ENCODE assay signal across 25 cellular contexts in the genomic region with DNA sequence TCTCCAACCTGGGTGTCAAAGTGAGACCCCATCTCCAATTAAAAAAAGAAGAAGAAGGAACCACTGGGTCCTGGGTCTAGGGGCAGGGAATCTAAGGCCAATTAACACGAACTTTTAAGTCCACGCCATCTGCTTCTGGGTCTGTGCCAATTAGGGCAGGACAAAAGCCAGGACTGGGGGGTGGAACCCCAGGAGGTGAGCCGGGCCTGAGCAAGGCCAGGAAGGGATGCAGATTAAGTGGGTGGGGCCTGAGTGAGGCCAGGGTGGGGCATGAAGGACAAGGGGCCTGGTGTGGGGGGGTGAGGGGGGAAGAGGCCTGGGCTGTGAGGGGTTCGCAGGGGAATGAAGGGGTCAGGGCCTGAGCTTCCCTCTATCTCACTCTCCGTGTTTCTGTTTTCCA. TPM values are rescaled to one million over a fixed set of nuclear protein-coding genes. Genes with fewer than 3 reads are reported as not detected.
DNase-seq lines count a peak whose midpoint lies in the region; ATAC-seq and TF ChIP-seq lines count a peak whose summit lies in the region.
"Had no signal": no experiment of that assay in that cellular context is flagged by ENCODE, and none has a peak within 500 bp of the region (broad histone marks: within the 10 kb centered on the region; RNA-seq: fewer than 3 reads in every experiment).

No MANE protein-coding gene starts in this region.

- H3K4me1 ChIP-seq in SK-N-SH (ENCODE audit: control insufficient read depth in 1 of 2, insufficient read depth in 2 of 2, low read depth in 1 of 2, low read length in 1 of 2) (no peaks in the 10 kb centered on the region), mesenchymal stem cell (ENCODE audit: control insufficient read depth, insufficient read depth, low read depth, low read length) (peaks cover 26% of the 10 kb centered on the region)

- H3K23ac ChIP-seq in mesenchymal stem cell (ENCODE audit: low read length in 2 of 2), result no peak overlapping the region

- no peak overlapping the region for H3K14ac ChIP-seq in mesenchymal stem cell (ENCODE audit: low read length in 2 of 2)

- H3K9me2 ChIP-seq in SK-N-SH, result no peaks in the 10 kb centered on the region

- no peak overlapping the region for H3K4ac ChIP-seq in mesenchymal stem cell (ENCODE audit: low read depth in 1 of 2, low read length in 2 of 2)

- no peak overlapping the region for H3K9ac ChIP-seq in SK-N-SH
- no peak overlapping the region for H3K9ac ChIP-seq in mesenchymal stem cell (ENCODE audit: low read length)

- H3K27ac ChIP-seq in SK-N-SH (ENCODE audit: low read depth in 2 of 2, low read length in 1 of 2), result no peak overlapping the region
- H3K27ac ChIP-seq in mesenchymal stem cell (ENCODE audit: low read length, poor library complexity, severe bottlenecking), result peak overlapping the region; percentile 53
- H3K27ac ChIP-seq: dorsolateral prefrontal cortex, heart left ventricle, RWPE1, skin epidermis had no signal

- WGBS in SK-N-SH (ENCODE audit: low lambda C conversion rate), result 65% methylated on average over 5 of the region's 5 CpGs
- 90% methylated on average over 4 of the region's 5 CpGs for WGBS in mesenchymal stem cell

- H3K9me3 ChIP-seq in SK-N-SH (no peaks in the 10 kb centered on the region), mesenchymal stem cell (ENCODE audit: control insufficient read depth, low read length) (peaks cover 4% of the 10 kb centered on the region)
- H3K9me3 ChIP-seq: heart left ventricle had no signal

- TF ChIP-seq EP300 in SK-N-SH (IDR thresholded peaks at IDR 0.05; ENCODE audit: borderline replicate concordance in 1 of 2, low read depth in 1 of 2, low read length in 1 of 2), result no peak

- H3K18ac ChIP-seq in mesenchymal stem cell (ENCODE audit: low read depth in 1 of 2, low read length in 2 of 2), result no peak overlapping the region

- POLR2A ChIA-PET in SK-N-SH (lab: Yijun Ruan, JAX), result no interaction called here

- H2BK12ac ChIP-seq in mesenchymal stem cell (ENCODE audit: low read length in 2 of 2), result no peak overlapping the region

- TF ChIP-seq CTCF in SK-N-SH (IDR thresholded peaks at IDR 0.05), result no peak

- H3K4me2 ChIP-seq in SK-N-SH (no peak overlapping the region), mesenchymal stem cell (ENCODE audit: low read length, poor library complexity, severe bottlenecking) (no peak overlapping the region)

- CTCF ChIA-PET in SK-N-SH (lab: Yijun Ruan, JAX), result no interaction called here

- no peak overlapping the region for H3K4me3 ChIP-seq in SK-N-SH (ENCODE audit: low read depth in 2 of 2, low read length in 1 of 2)
- no peak overlapping the region for H3K4me3 ChIP-seq in mesenchymal stem cell (ENCODE audit: insufficient read depth in 1 of 2, low read depth in 1 of 2, low read length in 2 of 2)
- H3K4me3 ChIP-seq: dorsolateral prefrontal cortex, heart left ventricle, skin epidermis had no signal

- H2BK15ac ChIP-seq in mesenchymal stem cell (ENCODE audit: low read depth, poor library complexity, severe bottlenecking), result no peak overlapping the region

- H3K27me3 ChIP-seq in SK-N-SH (ENCODE audit: insufficient read depth) (no peaks in the 10 kb centered on the region), mesenchymal stem cell (ENCODE audit: control insufficient read depth in 1 of 2, insufficient read depth in 1 of 2, low read length in 2 of 2) (no peaks in the 10 kb centered on the region)
- H3K27me3 ChIP-seq: dorsolateral prefrontal cortex, heart left ventricle had no signal

- H4K91ac ChIP-seq in mesenchymal stem cell (ENCODE audit: low read length), result no peak overlapping the region

- no peak overlapping the region for H4K8ac ChIP-seq in mesenchymal stem cell (ENCODE audit: low read length)

- no peaks in the 10 kb centered on the region for H4K20me1 ChIP-seq in SK-N-SH (ENCODE audit: insufficient read depth)

- H3K36me3 ChIP-seq in SK-N-SH (replicated peaks in 1 of 2; ENCODE audit: control insufficient read depth in 1 of 2, insufficient read depth in 2 of 2, low read length in 1 of 2), result peaks cover 0 to 22% of the 10 kb centered on the region in 2 experiments
- H3K36me3 ChIP-seq in mesenchymal stem cell (ENCODE audit: control insufficient read depth in 1 of 2, insufficient read depth in 2 of 2, low read depth in 1 of 2, low read length in 2 of 2), result peaks cover 23 to 24% of the 10 kb centered on the region in 2 experiments

- H3K79me2 ChIP-seq in SK-N-SH (ENCODE audit: insufficient read depth), result peaks cover 20% of the 10 kb centered on the region; the same call in 1 of the 2 replicates

- peaks cover 27% of the 10 kb centered on the region for H3K79me1 ChIP-seq in mesenchymal stem cell (replicated peaks; ENCODE audit: low read length, poor library complexity, severe bottlenecking)

- H2AK5ac ChIP-seq in mesenchymal stem cell (ENCODE audit: low read length, severe bottlenecking), result peak overlapping the region; percentile 88

- peak; percentile 15 for DNase-seq in SK-N-SH
- peak; percentile 21 for DNase-seq in cerebellum (ENCODE audit: low spot score)
- DNase-seq in mesenchymal stem cell, result no peak
- no peak for DNase-seq in activated CD4-positive, alpha-beta T cell treated with anti-CD3 and anti-CD28 coated beads for 48 hours
- no peak for DNase-seq in DMS153 treated with DMSO at 0.1 percent for 48 hours (lab: John Stamatoyannopoulos, UW; ENCODE audit: unreplicated experiment)
- DNase-seq: 8988T; activated naive CD4-positive, alpha-beta T cell treated with anti-CD3 and anti-CD28 coated beads for 36 hours; activated T-cell treated with anti-CD3 and anti-CD28 coated beads, Interleukin-2, amount 50 U/mL, for 24 hours; CD8-positive, alpha-beta memory T cell; DND-41; GOT3; heart left ventricle; KBM-7; NCI-H146; NCI-H510A; stimulated activated CD4-positive, alpha-beta T cell treated with anti-CD3 and anti-CD28 coated beads, Interleukin-2, amount 100 ng/mL, for 24 hours; stimulated activated naive B cell treated with anti-CD40 and anti-IgM and Interleukin-4, amounts not matched to agents 10 μg/mL and 1 μg/mL and 100 μg/mL, for 72 hours; T-helper 9 cell had no signal

- no peak for TF ChIP-seq RAD21 in SK-N-SH (IDR thresholded peaks at IDR 0.05; ENCODE audit: low read length)

- H3F3A ChIP-seq in SK-N-SH (replicated peaks; ENCODE audit: insufficient read depth), result peaks cover 8% of the 10 kb centered on the region

- no peak for ATAC-seq in SK-N-SH treated with all-trans-retinoic acid at 6 μM for 48 hours
- no peak for ATAC-seq in GM21423 (IDR thresholded peaks at IDR 0.05; ENCODE audit: unreplicated experiment)
- ATAC-seq in GM18873 (IDR thresholded peaks at IDR 0.05; ENCODE audit: low FRiP score, unreplicated experiment), result no peak
- ATAC-seq: activated CD4-positive, CD25-positive, alpha-beta regulatory T cell treated with anti-CD3 and anti-CD28 coated beads, Interleukin-2, amount 50 U/mL, for 24 hours; stimulated activated naive B cell treated with anti-CD40 and anti-IgM and Interleukin-4, amounts not matched to agents 10 μg/mL and 1 μg/mL and 100 μg/mL, for 72 hours had no signal

- H2BK120ac ChIP-seq in mesenchymal stem cell (ENCODE audit: low read depth, low read length), result no peak overlapping the region

- H2BK5ac ChIP-seq in mesenchymal stem cell (ENCODE audit: low read depth, low read length, poor library complexity, severe bottlenecking), result peak overlapping the region; percentile 4

- H2AFZ ChIP-seq in SK-N-SH (ENCODE audit: low read depth), result no peak overlapping the region
- no peak overlapping the region for H2AFZ ChIP-seq in mesenchymal stem cell (ENCODE audit: low read depth, low read length)

TF ChIP-seq in SK-N-SH, 30 proteins besides CTCF, POLR2A, EP300 and RAD21:
- TF ChIP-seq RFX5 (IDR thresholded peaks at IDR 0.05; ENCODE audit: low read length) (no peak), NFIC (IDR thresholded peaks at IDR 0.05; ENCODE audit: borderline replicate concordance) (no peak), TCF12 (IDR thresholded peaks at IDR 0.05) (no peak)
- TF ChIP-seq, protein P1, sequence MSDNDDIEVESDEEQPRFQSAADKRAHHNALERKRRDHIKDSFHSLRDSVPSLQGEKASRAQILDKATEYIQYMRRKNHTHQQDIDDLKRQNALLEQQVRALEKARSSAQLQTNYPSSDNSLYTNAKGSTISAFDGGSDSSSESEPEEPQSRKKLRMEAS (IDR thresholded peaks at IDR 0.05; ENCODE audit: low read depth), result no peak

TF ChIP-seq in SK-N-SH treated with all-trans-retinoic acid at 6 μM for 48 hours, 23 proteins besides CTCF, POLR2A, EP300 and RAD21 (continues in another document):
- TF ChIP-seq ZFP3 (CRISPR knock-in tag; IDR thresholded peaks at IDR 0.05), result no peak
- no peak for TF ChIP-seq ARNTL (CRISPR knock-in tag; IDR thresholded peaks at IDR 0.05; ENCODE audit: borderline replicate concordance, low read depth)
- TF ChIP-seq ISL1 (CRISPR knock-in tag; IDR thresholded peaks at IDR 0.05), result no peak
- TF ChIP-seq PPARA (CRISPR knock-in tag; IDR thresholded peaks at IDR 0.05; ENCODE audit: borderline replicate concordance), result no peak
- TF ChIP-seq, protein P2, sequence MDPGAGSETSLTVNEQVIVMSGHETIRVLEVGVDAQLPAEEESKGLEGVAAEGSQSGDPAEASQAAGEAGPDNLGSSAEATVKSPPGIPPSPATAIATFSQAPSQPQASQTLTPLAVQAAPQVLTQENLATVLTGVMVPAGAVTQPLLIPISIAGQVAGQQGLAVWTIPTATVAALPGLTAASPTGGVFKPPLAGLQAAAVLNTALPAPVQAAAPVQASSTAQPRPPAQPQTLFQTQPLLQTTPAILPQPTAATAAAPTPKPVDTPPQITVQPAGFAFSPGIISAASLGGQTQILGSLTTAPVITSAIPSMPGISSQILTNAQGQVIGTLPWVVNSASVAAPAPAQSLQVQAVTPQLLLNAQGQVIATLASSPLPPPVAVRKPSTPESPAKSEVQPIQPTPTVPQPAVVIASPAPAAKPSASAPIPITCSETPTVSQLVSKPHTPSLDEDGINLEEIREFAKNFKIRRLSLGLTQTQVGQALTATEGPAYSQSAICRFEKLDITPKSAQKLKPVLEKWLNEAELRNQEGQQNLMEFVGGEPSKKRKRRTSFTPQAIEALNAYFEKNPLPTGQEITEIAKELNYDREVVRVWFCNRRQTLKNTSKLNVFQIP (CRISPR knock-in tag; IDR thresholded peaks at IDR 0.05; ENCODE audit: borderline replicate concordance, low read depth), result no peak
- TF ChIP-seq, protein P3, sequence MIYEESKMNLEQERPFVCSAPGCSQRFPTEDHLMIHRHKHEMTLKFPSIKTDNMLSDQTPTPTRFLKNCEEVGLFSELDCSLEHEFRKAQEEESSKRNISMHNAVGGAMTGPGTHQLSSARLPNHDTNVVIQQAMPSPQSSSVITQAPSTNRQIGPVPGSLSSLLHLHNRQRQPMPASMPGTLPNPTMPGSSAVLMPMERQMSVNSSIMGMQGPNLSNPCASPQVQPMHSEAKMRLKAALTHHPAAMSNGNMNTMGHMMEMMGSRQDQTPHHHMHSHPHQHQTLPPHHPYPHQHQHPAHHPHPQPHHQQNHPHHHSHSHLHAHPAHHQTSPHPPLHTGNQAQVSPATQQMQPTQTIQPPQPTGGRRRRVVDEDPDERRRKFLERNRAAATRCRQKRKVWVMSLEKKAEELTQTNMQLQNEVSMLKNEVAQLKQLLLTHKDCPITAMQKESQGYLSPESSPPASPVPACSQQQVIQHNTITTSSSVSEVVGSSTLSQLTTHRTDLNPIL (CRISPR knock-in tag; IDR thresholded peaks at IDR 0.05; ENCODE audit: low read depth), result no peak

RNA-seq across cellular contexts. Expression of a gene that starts 26.3 kb away (rescaled TPM):
- polyA plus RNA-seq in SK-N-SH (2012; rRNA removed), result 30.1 and 60.6 TPM in 2 replicates
- polyA plus RNA-seq in SK-N-SH (2012; cell fraction: cytosol; rRNA removed), result 11.0 and 11.4 TPM in 2 replicates
- polyA plus RNA-seq in SK-N-SH (2012; cell fraction: nucleus; rRNA removed), result 139 and 292 TPM in 2 replicates
- total RNA-seq in cerebellum, result 77.8 TPM
- polyA plus RNA-seq in mesenchymal stem cell (2013, experiment 1 of 2), result 20.5 TPM
- polyA plus RNA-seq in mesenchymal stem cell (2013, experiment 2 of 2), result 20.2 TPM

Comparison
In these comparisons a context has a peak if more than half of its experiments do, and no peak if none do; other contexts are left out.
1. DNase-seq: peak in SK-N-SH (single experiment) and cerebellum (single experiment); none in mesenchymal stem cell (single experiment), activated CD4-positive, alpha-beta T cell treated with anti-CD3 and anti-CD28 coated beads for 48 hours (single experiment) and DMS153 treated with DMSO at 0.1 percent for 48 hours (single experiment).